Comparison of ENCODE assay signal across 18 cellular contexts in genomic region chr10:20674870-20675385, GRCh38.
A peak's percentile ranks its signal among the peaks of the same experiment; 100 is the strongest.
DNase-seq lines count a peak whose midpoint lies in the region; ATAC-seq and TF ChIP-seq lines count a peak whose summit lies in the region.
"Had no signal": no experiment of that assay in that cellular context is flagged by ENCODE, and none has a peak within 500 bp of the region (broad histone marks: within the 10 kb centered on the region; RNA-seq: fewer than 3 reads in every experiment).

No MANE protein-coding gene starts in this region.

- H3K27ac ChIP-seq in H9 (ENCODE audit: insufficient read length, low read depth, low read length) (no peak overlapping the region), vagina (no peak overlapping the region)
- H3K27ac ChIP-seq: HL-60 had no signal

- no peak for DNase-seq in H9
- DNase-seq in mesothelial cell of epicardium (ENCODE audit: low spot score in 2 of 2, unreplicated experiment in 2 of 2) = no peak
- peak; percentile 13 for DNase-seq in pons (ENCODE audit: low spot score)
- no peak for DNase-seq in vagina (ENCODE audit: extremely low spot score in 2 of 2)
- no peak for DNase-seq in NCI-H774 (lab: John Stamatoyannopoulos, UW)
- DNase-seq: DMS53, MM.1S, NCI-H1105, NCI-H187 treated with DMSO at 0.1 percent for 48 hours, NCI-H2171, NCI-H82, SK-N-SH had no signal

- H3K36me3 Mint-ChIP-seq in H9 (ENCODE audit: insufficient read depth in 1 of 3, low read depth in 3 of 3) (peaks cover 0 to 2% (median 1%) of the 10 kb centered on the region in 3 experiments; a peak in 1 of 7 replicates), brain (no peaks in the 10 kb centered on the region), mesothelial cell of epicardium (peaks cover 2% of the 10 kb centered on the region)
- H3K36me3 Mint-ChIP-seq: CD14-positive monocyte had no signal

- H2AK5ac ChIP-seq in H9 (ENCODE audit: insufficient read length, low read length) = no peak overlapping the region

- no peaks in the 10 kb centered on the region for H3K23me2 ChIP-seq in H9 (ENCODE audit: insufficient read length, low read depth, low read length, poor library complexity, severe bottlenecking)

- H3K4me1 ChIP-seq in H9 (ENCODE audit: insufficient read depth, low read length) = no peaks in the 10 kb centered on the region; the same call in 1 of the 2 replicates
- no peaks in the 10 kb centered on the region for H3K4me1 ChIP-seq in vagina

- no peaks in the 10 kb centered on the region for H3K9me3 ChIP-seq in H9 (ENCODE audit: control insufficient read depth, low read depth, low read length)
- H3K9me3 ChIP-seq in vagina = no peaks in the 10 kb centered on the region
- H3K9me3 ChIP-seq: SK-N-SH had no signal

- H3K9me3 Mint-ChIP-seq in H9 (peaks cover 2% of the 10 kb centered on the region in 2 experiments; a peak in 2 of 5 replicates), brain (peaks cover 0 to 4% (median 2%) of the 10 kb centered on the region in 5 experiments), mesothelial cell of epicardium (peaks cover 3% of the 10 kb centered on the region)

- no peaks in the 10 kb centered on the region for H3K79me1 ChIP-seq in H9 (ENCODE audit: insufficient read depth, low read depth, low read length, poor library complexity, severe bottlenecking)

- H3T11ph ChIP-seq in H9 (ENCODE audit: low read length) = no peak overlapping the region

- H3K18ac ChIP-seq in H9 (ENCODE audit: insufficient read length, low read depth, low read length) = no peak overlapping the region

- no peak overlapping the region for H3K4me2 ChIP-seq in H9 (ENCODE audit: insufficient read depth, insufficient read length, low read length)
- H3K4me2 ChIP-seq: SK-N-SH had no signal

- no peaks in the 10 kb centered on the region for H3K27me3 ChIP-seq in H9 (ENCODE audit: insufficient read depth, low read length)
- H3K27me3 ChIP-seq in vagina = no peaks in the 10 kb centered on the region

- H3K4ac ChIP-seq in H9 (ENCODE audit: low read depth, low read length) = no peak overlapping the region

- H3K4me1 Mint-ChIP-seq in H9 = peaks cover 4 to 8% of the 10 kb centered on the region in 2 experiments
- peaks cover 18% of the 10 kb centered on the region for H3K4me1 Mint-ChIP-seq in brain
- peaks cover 55% of the 10 kb centered on the region for H3K4me1 Mint-ChIP-seq in mesothelial cell of epicardium
- H3K4me1 Mint-ChIP-seq: CD14-positive monocyte had no signal

- H3K27me3 Mint-ChIP-seq in H9 (ENCODE audit: low read depth) (no peaks in the 10 kb centered on the region), brain (no peaks in the 10 kb centered on the region), mesothelial cell of epicardium (ENCODE audit: low read depth) (no peaks in the 10 kb centered on the region)

- H3K4me3 Mint-ChIP-seq in H9 = no peak overlapping the region
- peak overlapping the region in 2 of 5 experiments; percentile 4 to 5 for H3K4me3 Mint-ChIP-seq in brain
- H3K4me3 Mint-ChIP-seq in mesothelial cell of epicardium = no peak overlapping the region
- H3K4me3 Mint-ChIP-seq: CD14-positive monocyte had no signal

- no peak overlapping the region for H4K5ac ChIP-seq in H9 (ENCODE audit: insufficient read length, low read depth, low read length)

- TF ChIP-seq POLR2A in vagina (IDR thresholded peaks at IDR 0.05) = no peak

- no peak overlapping the region for H4K91ac ChIP-seq in H9 (ENCODE audit: insufficient read length, low read depth, low read length)

- no peak overlapping the region for H3K4me3 ChIP-seq in vagina
- H3K4me3 ChIP-seq: K562 had no signal

- no peak overlapping the region for H3K56ac ChIP-seq in H9 (ENCODE audit: insufficient read length, low read depth, low read length)

- H2BK15ac ChIP-seq in H9 (ENCODE audit: low read depth, low read length) = no peak overlapping the region

- H3K23ac ChIP-seq in H9 (ENCODE audit: insufficient read length, low read depth, low read length) = no peak overlapping the region

- no peak for TF ChIP-seq CTCF in H9 (conservative IDR thresholded peaks at IDR 0.05)
- no peak for TF ChIP-seq CTCF in brain (conservative IDR thresholded peaks at IDR 0.05)
- no peak for TF ChIP-seq CTCF in mesothelial cell of epicardium (IDR thresholded peaks at IDR 0.05; ENCODE audit: unreplicated experiment)
- no peak for TF ChIP-seq CTCF in vagina (IDR thresholded peaks at IDR 0.05)

- no peak overlapping the region for H2BK20ac ChIP-seq in H9 (ENCODE audit: low read depth, low read length, poor library complexity, severe bottlenecking)

- no peaks in the 10 kb centered on the region for H3K36me3 ChIP-seq in vagina

- H3K79me2 ChIP-seq in H9 (ENCODE audit: insufficient read depth, low read length) = no peaks in the 10 kb centered on the region

- H2BK120ac ChIP-seq in H9 (ENCODE audit: low read depth, low read length, poor library complexity, severe bottlenecking) = no peak overlapping the region

- no peak overlapping the region for H3K9ac ChIP-seq in H9 (ENCODE audit: extremely low read depth, insufficient read length, low read length)
- H3K9ac ChIP-seq: SK-N-SH had no signal

- H3K27ac Mint-ChIP-seq in H9 (peak overlapping the region in 2 of 3 experiments; percentile 0 to 38; a peak in 1 of 7 replicates), brain (peak overlapping the region in 3 of 5 experiments; percentile 1 to 73 (median 22)), mesothelial cell of epicardium (peak overlapping the region; percentile 57)
- H3K27ac Mint-ChIP-seq: CD14-positive monocyte had no signal

- H4K8ac ChIP-seq in H9 (replicated peaks; ENCODE audit: insufficient read length, low read depth, low read length) = no peak overlapping the region

- intact Hi-C loops in vagina (cut with DNase I) = no loop called here

- H4K20me1 ChIP-seq in H9 (ENCODE audit: control insufficient read depth, insufficient read depth, insufficient read length) = no peaks in the 10 kb centered on the region

- no peak overlapping the region for H2AFZ ChIP-seq in H9 (ENCODE audit: low read length)

- no CpG with 5 or more reads among the region's 1 CpG for WGBS in H9 (ENCODE audit: extremely low coverage, insufficient read length, low lambda C conversion rate)

- no peak overlapping the region for H3K14ac ChIP-seq in H9 (ENCODE audit: insufficient read depth, low read length)

- no peak overlapping the region for H2BK5ac ChIP-seq in H9 (ENCODE audit: insufficient read length, low read length)

- no peak overlapping the region for H2BK12ac ChIP-seq in H9 (ENCODE audit: insufficient read length, low read depth, low read length)

- no peak for ATAC-seq in HG03439 (IDR thresholded peaks at IDR 0.05; ENCODE audit: unreplicated experiment)
- ATAC-seq: HCT116, K562 had no signal
